ENCODE assay signal across 1 cellular context in the genomic region with DNA sequence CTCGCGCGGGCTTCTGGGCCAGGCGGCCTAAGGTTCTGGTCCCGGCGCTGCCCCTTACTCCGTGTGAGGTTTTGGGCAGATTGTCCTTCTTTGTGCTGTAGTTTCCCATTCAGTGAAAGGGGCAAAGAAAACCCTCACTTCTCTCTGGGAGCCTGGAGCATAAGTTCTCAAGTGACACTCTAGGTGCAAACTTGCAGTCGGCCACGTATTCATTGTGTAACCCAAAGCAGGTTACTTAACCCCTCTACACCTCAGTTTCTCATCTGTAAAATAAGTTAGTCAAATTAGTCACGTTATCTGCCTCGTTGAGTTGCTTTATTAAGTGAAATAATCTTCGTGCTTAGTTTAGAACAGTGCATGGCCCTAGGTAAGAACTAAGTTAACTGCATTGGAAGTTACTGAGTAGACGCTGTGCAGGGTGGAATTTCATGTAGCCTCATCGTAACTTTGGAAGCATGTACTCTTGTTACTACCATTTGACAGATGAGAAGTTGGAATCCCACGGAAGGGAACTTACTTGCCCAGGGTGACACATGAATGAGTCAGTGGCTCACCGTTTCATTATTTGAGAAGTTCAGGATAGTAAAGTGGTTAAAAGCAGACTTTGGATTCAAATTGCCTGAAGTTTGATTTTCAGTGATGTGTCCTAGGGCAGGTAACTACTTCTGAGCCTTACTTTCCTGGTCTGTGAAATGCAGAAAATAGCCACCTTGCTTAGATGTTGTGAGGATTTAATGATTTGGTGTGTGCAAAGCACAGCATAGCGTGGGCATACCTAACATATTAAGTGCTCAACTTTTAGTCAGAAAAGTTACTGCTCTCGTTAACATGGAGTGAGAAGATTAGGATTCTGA.
A peak's percentile ranks its signal among the peaks of the same experiment; 100 is the strongest.
TF ChIP-seq lines count a peak whose summit lies in the region.

No MANE protein-coding gene starts in this region.

TF ChIP-seq in HepG2, 621 proteins besides CTCF, POLR2A, EP300 and RAD21 (continued from another document):
- TF ChIP-seq TGIF2 (CRISPR knock-in tag; IDR thresholded peaks at IDR 0.05) (peak; percentile 88; the same call in 1 of the 2 replicates), ZNF264 (CRISPR knock-in tag; IDR thresholded peaks at IDR 0.05) (no peak), YY1 (IDR thresholded peaks at IDR 0.05; ENCODE audit: insufficient read depth, insufficient replicate concordance, low read depth, low read length) (no peak), ZNF329 (CRISPR knock-in tag; IDR thresholded peaks at IDR 0.05; ENCODE audit: low read depth) (0 out of 2 replicates have a peak, but pooled peaks have one; percentile 57), HIVEP1 (CRISPR knock-in tag; IDR thresholded peaks at IDR 0.05) (no peak), ZNF784 (CRISPR knock-in tag; IDR thresholded peaks at IDR 0.05; ENCODE audit: borderline replicate concordance) (0 out of 2 replicates have a peak, but pooled peaks have one; percentile 17)
